ENCODE assay signal across 1 cellular context in the genomic region with DNA sequence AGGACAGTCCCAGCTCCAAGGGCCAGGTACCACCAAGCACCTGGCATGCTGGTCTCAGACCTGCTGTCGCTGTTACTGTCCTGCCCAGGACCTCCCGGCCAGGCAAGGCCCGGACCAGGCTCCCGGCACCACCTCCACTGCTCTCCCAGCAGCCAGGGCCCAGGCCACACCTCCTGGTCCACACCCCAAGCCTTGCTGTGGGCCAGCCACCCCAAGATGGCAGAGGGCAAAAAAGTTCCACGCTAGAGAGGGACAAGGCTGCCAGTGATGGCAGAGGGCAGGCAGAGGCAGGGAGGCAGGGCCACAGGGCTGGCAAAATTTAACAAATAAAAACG.
TF ChIP-seq lines count a peak whose summit lies in the region.

No MANE protein-coding gene starts in this region.

TF ChIP-seq in endothelial cell of umbilical vein, 7 proteins besides CTCF, POLR2A, EP300 and RAD21:
- TF ChIP-seq POLR2AphosphoS5 (IDR thresholded peaks at IDR 0.05; ENCODE audit: insufficient read depth, low read depth, low read length) (no peak), GATA2 (IDR thresholded peaks at IDR 0.05; ENCODE audit: insufficient read depth, insufficient read length, low read depth, low read length) (no peak), EZH2 (IDR thresholded peaks at IDR 0.05; ENCODE audit: borderline replicate concordance, low read depth, low read length, severe bottlenecking) (no peak), MYC (IDR thresholded peaks at IDR 0.05; ENCODE audit: low read depth, low read length) (no peak), MAX (IDR thresholded peaks at IDR 0.05; ENCODE audit: insufficient read depth, insufficient read length) (no peak), JUN (IDR thresholded peaks at IDR 0.05; ENCODE audit: borderline replicate concordance, insufficient read depth, insufficient read length, low read depth) (no peak), FOS (IDR thresholded peaks at IDR 0.05; ENCODE audit: borderline replicate concordance, insufficient read depth, low read length) (no peak)
